ENCODE assay signal across 1 cellular context in genomic region chr4:88523325-88524129, GRCh38.
A peak's percentile ranks its signal among the peaks of the same experiment; 100 is the strongest.
TF ChIP-seq lines count a peak whose summit lies in the region.

Gene PYURF, minus strand, starts transcription at chr4:88523776. Its CDS starts 76 bp downstream, at chr4:88523700.

TF ChIP-seq in HepG2, 621 proteins besides CTCF, POLR2A, EP300 and RAD21 (continued from another document and continues in another):
- TF ChIP-seq, protein P1, sequence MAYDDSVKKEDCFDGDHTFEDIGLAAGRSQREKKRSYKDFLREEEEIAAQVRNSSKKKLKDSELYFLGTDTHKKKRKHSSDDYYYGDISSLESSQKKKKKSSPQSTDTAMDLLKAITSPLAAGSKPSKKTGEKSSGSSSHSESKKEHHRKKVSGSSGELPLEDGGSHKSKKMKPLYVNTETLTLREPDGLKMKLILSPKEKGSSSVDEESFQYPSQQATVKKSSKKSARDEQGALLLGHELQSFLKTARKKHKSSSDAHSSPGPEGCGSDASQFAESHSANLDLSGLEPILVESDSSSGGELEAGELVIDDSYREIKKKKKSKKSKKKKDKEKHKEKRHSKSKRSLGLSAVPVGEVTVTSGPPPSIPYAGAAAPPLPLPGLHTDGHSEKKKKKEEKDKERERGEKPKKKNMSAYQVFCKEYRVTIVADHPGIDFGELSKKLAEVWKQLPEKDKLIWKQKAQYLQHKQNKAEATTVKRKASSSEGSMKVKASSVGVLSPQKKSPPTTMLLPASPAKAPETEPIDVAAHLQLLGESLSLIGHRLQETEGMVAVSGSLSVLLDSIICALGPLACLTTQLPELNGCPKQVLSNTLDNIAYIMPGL (CRISPR knock-in tag; IDR thresholded peaks at IDR 0.05; ENCODE audit: borderline replicate concordance in 1 of 2, low read depth in 1 of 2) = peak; percentile 93 to 99
- TF ChIP-seq, protein P2, sequence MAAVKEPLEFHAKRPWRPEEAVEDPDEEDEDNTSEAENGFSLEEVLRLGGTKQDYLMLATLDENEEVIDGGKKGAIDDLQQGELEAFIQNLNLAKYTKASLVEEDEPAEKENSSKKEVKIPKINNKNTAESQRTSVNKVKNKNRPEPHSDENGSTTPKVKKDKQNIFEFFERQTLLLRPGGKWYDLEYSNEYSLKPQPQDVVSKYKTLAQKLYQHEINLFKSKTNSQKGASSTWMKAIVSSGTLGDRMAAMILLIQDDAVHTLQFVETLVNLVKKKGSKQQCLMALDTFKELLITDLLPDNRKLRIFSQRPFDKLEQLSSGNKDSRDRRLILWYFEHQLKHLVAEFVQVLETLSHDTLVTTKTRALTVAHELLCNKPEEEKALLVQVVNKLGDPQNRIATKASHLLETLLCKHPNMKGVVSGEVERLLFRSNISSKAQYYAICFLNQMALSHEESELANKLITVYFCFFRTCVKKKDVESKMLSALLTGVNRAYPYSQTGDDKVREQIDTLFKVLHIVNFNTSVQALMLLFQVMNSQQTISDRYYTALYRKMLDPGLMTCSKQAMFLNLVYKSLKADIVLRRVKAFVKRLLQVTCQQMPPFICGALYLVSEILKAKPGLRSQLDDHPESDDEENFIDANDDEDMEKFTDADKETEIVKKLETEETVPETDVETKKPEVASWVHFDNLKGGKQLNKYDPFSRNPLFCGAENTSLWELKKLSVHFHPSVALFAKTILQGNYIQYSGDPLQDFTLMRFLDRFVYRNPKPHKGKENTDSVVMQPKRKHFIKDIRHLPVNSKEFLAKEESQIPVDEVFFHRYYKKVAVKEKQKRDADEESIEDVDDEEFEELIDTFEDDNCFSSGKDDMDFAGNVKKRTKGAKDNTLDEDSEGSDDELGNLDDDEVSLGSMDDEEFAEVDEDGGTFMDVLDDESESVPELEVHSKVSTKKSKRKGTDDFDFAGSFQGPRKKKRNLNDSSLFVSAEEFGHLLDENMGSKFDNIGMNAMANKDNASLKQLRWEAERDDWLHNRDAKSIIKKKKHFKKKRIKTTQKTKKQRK (IDR thresholded peaks at IDR 0.05; ENCODE audit: low read length) = no peak
- TF ChIP-seq KMT2A (CRISPR knock-in tag; IDR thresholded peaks at IDR 0.05) = peak; percentile 96
- no peak for TF ChIP-seq MATR3 (CRISPR knock-in tag; IDR thresholded peaks at IDR 0.05)
- TF ChIP-seq, protein P3, sequence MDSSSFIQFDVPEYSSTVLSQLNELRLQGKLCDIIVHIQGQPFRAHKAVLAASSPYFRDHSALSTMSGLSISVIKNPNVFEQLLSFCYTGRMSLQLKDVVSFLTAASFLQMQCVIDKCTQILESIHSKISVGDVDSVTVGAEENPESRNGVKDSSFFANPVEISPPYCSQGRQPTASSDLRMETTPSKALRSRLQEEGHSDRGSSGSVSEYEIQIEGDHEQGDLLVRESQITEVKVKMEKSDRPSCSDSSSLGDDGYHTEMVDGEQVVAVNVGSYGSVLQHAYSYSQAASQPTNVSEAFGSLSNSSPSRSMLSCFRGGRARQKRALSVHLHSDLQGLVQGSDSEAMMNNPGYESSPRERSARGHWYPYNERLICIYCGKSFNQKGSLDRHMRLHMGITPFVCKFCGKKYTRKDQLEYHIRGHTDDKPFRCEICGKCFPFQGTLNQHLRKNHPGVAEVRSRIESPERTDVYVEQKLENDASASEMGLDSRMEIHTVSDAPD (CRISPR knock-in tag; IDR thresholded peaks at IDR 0.05) = no peak
- TF ChIP-seq, protein P4, sequence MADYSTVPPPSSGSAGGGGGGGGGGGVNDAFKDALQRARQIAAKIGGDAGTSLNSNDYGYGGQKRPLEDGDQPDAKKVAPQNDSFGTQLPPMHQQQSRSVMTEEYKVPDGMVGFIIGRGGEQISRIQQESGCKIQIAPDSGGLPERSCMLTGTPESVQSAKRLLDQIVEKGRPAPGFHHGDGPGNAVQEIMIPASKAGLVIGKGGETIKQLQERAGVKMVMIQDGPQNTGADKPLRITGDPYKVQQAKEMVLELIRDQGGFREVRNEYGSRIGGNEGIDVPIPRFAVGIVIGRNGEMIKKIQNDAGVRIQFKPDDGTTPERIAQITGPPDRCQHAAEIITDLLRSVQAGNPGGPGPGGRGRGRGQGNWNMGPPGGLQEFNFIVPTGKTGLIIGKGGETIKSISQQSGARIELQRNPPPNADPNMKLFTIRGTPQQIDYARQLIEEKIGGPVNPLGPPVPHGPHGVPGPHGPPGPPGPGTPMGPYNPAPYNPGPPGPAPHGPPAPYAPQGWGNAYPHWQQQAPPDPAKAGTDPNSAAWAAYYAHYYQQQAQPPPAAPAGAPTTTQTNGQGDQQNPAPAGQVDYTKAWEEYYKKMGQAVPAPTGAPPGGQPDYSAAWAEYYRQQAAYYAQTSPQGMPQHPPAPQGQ (CRISPR knock-in tag; IDR thresholded peaks at IDR 0.05; ENCODE audit: borderline replicate concordance) = no peak
- no peak for TF ChIP-seq ZFP36 (IDR thresholded peaks at IDR 0.05; ENCODE audit: borderline replicate concordance, low read depth, low read length, partially characterized antibody)
- peak; percentile 85; the same call in 1 of the 2 replicates for TF ChIP-seq ZNF577 (CRISPR knock-in tag; IDR thresholded peaks at IDR 0.05; ENCODE audit: borderline replicate concordance, low read depth)
- TF ChIP-seq, protein P5, sequence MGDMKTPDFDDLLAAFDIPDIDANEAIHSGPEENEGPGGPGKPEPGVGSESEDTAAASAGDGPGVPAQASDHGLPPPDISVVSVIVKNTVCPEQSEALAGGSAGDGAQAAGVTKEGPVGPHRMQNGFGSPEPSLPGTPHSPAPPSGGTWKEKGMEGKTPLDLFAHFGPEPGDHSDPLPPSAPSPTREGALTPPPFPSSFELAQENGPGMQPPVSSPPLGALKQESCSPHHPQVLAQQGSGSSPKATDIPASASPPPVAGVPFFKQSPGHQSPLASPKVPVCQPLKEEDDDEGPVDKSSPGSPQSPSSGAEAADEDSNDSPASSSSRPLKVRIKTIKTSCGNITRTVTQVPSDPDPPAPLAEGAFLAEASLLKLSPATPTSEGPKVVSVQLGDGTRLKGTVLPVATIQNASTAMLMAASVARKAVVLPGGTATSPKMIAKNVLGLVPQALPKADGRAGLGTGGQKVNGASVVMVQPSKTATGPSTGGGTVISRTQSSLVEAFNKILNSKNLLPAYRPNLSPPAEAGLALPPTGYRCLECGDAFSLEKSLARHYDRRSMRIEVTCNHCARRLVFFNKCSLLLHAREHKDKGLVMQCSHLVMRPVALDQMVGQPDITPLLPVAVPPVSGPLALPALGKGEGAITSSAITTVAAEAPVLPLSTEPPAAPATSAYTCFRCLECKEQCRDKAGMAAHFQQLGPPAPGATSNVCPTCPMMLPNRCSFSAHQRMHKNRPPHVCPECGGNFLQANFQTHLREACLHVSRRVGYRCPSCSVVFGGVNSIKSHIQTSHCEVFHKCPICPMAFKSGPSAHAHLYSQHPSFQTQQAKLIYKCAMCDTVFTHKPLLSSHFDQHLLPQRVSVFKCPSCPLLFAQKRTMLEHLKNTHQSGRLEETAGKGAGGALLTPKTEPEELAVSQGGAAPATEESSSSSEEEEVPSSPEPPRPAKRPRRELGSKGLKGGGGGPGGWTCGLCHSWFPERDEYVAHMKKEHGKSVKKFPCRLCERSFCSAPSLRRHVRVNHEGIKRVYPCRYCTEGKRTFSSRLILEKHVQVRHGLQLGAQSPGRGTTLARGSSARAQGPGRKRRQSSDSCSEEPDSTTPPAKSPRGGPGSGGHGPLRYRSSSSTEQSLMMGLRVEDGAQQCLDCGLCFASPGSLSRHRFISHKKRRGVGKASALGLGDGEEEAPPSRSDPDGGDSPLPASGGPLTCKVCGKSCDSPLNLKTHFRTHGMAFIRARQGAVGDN (CRISPR knock-in tag; IDR thresholded peaks at IDR 0.05) = peak; percentile 98
- TF ChIP-seq ZEB1 (IDR thresholded peaks at IDR 0.05; ENCODE audit: insufficient replicate concordance, low read depth) = no peak
- no peak for TF ChIP-seq SNAPC5 (CRISPR knock-in tag; IDR thresholded peaks at IDR 0.05; ENCODE audit: borderline replicate concordance)
- peak; percentile 48; the same call in 1 of the 2 replicates for TF ChIP-seq ZNF263 (CRISPR knock-in tag; IDR thresholded peaks at IDR 0.05)
- TF ChIP-seq ZFP1 (CRISPR knock-in tag; IDR thresholded peaks at IDR 0.05) = no peak; the same call in 1 of the 2 replicates
- TF ChIP-seq, protein P6, sequence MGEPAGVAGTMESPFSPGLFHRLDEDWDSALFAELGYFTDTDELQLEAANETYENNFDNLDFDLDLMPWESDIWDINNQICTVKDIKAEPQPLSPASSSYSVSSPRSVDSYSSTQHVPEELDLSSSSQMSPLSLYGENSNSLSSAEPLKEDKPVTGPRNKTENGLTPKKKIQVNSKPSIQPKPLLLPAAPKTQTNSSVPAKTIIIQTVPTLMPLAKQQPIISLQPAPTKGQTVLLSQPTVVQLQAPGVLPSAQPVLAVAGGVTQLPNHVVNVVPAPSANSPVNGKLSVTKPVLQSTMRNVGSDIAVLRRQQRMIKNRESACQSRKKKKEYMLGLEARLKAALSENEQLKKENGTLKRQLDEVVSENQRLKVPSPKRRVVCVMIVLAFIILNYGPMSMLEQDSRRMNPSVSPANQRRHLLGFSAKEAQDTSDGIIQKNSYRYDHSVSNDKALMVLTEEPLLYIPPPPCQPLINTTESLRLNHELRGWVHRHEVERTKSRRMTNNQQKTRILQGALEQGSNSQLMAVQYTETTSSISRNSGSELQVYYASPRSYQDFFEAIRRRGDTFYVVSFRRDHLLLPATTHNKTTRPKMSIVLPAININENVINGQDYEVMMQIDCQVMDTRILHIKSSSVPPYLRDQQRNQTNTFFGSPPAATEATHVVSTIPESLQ (CRISPR knock-in tag; conservative IDR thresholded peaks at IDR 0.05) = no peak
- TF ChIP-seq, protein P7, sequence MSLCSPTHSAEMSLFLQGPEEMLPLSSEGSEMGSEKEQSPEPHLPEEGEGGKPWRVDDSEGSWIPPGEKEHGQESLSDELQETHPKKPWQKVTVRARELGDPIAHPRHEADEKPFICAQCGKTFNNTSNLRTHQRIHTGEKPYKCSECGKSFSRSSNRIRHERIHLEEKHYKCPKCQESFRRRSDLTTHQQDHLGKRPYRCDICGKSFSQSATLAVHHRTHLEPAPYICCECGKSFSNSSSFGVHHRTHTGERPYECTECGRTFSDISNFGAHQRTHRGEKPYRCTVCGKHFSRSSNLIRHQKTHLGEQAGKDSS (CRISPR knock-in tag; IDR thresholded peaks at IDR 0.05; ENCODE audit: borderline replicate concordance, low read depth) = 0 out of 2 replicates have a peak, but pooled peaks have one; percentile 83
- TF ChIP-seq HMGA1 (CRISPR knock-in tag; conservative IDR thresholded peaks at IDR 0.05) = no peak
- TF ChIP-seq SETDB1 (CRISPR knock-in tag; IDR thresholded peaks at IDR 0.05; ENCODE audit: borderline replicate concordance) = no peak
- peak; percentile 86 for TF ChIP-seq MXD4 (CRISPR knock-in tag; IDR thresholded peaks at IDR 0.05)
- TF ChIP-seq, protein P8, sequence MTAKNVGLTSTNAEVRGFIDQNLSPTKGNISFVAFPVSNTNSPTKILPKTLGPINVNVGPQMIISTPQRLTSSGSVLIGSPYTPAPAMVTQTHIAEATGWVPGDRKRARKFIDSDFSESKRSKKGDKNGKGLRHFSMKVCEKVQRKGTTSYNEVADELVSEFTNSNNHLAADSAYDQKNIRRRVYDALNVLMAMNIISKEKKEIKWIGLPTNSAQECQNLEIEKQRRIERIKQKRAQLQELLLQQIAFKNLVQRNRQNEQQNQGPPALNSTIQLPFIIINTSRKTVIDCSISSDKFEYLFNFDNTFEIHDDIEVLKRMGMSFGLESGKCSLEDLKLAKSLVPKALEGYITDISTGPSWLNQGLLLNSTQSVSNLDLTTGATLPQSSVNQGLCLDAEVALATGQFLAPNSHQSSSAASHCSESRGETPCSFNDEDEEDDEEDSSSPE (CRISPR knock-in tag; IDR thresholded peaks at IDR 0.05) = peak; percentile 69
- TF ChIP-seq ZBTB2 (CRISPR knock-in tag; IDR thresholded peaks at IDR 0.05; ENCODE audit: low read depth) = peak; percentile 77
- peak; percentile 70 for TF ChIP-seq ZNF747 (CRISPR knock-in tag; IDR thresholded peaks at IDR 0.05; ENCODE audit: borderline replicate concordance)
- TF ChIP-seq RORA (CRISPR knock-in tag; IDR thresholded peaks at IDR 0.05) = 0 out of 2 replicates have a peak, but pooled peaks have one; percentile 83
- no peak for TF ChIP-seq HNRNPK (IDR thresholded peaks at IDR 0.05; ENCODE audit: low read depth, low read length, poor library complexity, severe bottlenecking)
- no peak for TF ChIP-seq ZBTB1 (CRISPR knock-in tag; IDR thresholded peaks at IDR 0.05; ENCODE audit: borderline replicate concordance)
- TF ChIP-seq, protein P9, sequence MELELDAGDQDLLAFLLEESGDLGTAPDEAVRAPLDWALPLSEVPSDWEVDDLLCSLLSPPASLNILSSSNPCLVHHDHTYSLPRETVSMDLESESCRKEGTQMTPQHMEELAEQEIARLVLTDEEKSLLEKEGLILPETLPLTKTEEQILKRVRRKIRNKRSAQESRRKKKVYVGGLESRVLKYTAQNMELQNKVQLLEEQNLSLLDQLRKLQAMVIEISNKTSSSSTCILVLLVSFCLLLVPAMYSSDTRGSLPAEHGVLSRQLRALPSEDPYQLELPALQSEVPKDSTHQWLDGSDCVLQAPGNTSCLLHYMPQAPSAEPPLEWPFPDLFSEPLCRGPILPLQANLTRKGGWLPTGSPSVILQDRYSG (CRISPR knock-in tag; IDR thresholded peaks at IDR 0.05) = peak; percentile 83; the same call in 1 of the 2 replicates
- TF ChIP-seq ARNT2 (CRISPR knock-in tag; IDR thresholded peaks at IDR 0.05; ENCODE audit: low read depth) = peak; percentile 90
- TF ChIP-seq SUZ12 (IDR thresholded peaks at IDR 0.05; ENCODE audit: low read depth, low read length) = no peak
- TF ChIP-seq ZBTB37 (CRISPR knock-in tag; IDR thresholded peaks at IDR 0.05) = no peak
- peak; percentile 52; the same call in 1 of the 2 replicates for TF ChIP-seq KLF11 (CRISPR knock-in tag; IDR thresholded peaks at IDR 0.05)
- TF ChIP-seq HNRNPLL (IDR thresholded peaks at IDR 0.05; ENCODE audit: low read depth, low read length, poor library complexity, severe bottlenecking) = peak; percentile 74
- no peak for TF ChIP-seq U2AF2 (IDR thresholded peaks at IDR 0.05; ENCODE audit: low read depth, low read length)
- TF ChIP-seq ZNF709 (CRISPR knock-in tag; IDR thresholded peaks at IDR 0.05) = peak; percentile 88
- TF ChIP-seq, protein P10, sequence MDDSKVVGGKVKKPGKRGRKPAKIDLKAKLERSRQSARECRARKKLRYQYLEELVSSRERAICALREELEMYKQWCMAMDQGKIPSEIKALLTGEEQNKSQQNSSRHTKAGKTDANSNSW (CRISPR knock-in tag; IDR thresholded peaks at IDR 0.05; ENCODE audit: borderline replicate concordance) = no peak
- no peak for TF ChIP-seq FIP1L1 (IDR thresholded peaks at IDR 0.05; ENCODE audit: borderline replicate concordance, insufficient read depth, low read depth, low read length)
